9 cellular contexts compared by ENCODE assay signal in genomic region chr5:148831590-148832565, GRCh38. TPM values are rescaled to one million over a fixed set of nuclear protein-coding genes. Genes with fewer than 3 reads are reported as not detected.
DNase-seq lines count a peak whose midpoint lies in the region; ATAC-seq and TF ChIP-seq lines count a peak whose summit lies in the region.
"Had no signal": no experiment of that assay in that cellular context is flagged by ENCODE, and none has a peak within 500 bp of the region (broad histone marks: within the 10 kb centered on the region; RNA-seq: fewer than 3 reads in every experiment).

No MANE protein-coding gene starts in this region.

- H3K27me3 ChIP-seq in lung (ENCODE audit: control insufficient read depth, insufficient read depth), result no peaks in the 10 kb centered on the region
- H3K27me3 ChIP-seq: pancreas had no signal

- no peak overlapping the region for H3K4me3 ChIP-seq in lung
- H3K4me3 ChIP-seq: pancreas had no signal

- TF ChIP-seq CTCF in lung (IDR thresholded peaks at IDR 0.05; ENCODE audit: control extremely low read depth, extremely low read depth) (no peak), endothelial cell (IDR thresholded peaks at IDR 0.05; ENCODE audit: unreplicated experiment) (no peak)

- no peak overlapping the region for H3K27ac Mint-ChIP-seq in endothelial cell (ENCODE audit: unreplicated experiment)

- no peak for TF ChIP-seq POLR2A in GM18505 (IDR thresholded peaks at IDR 0.05; ENCODE audit: borderline replicate concordance, extremely low read depth, insufficient read depth, insufficient read length)

- no peaks in the 10 kb centered on the region for H3K9me3 Mint-ChIP-seq in endothelial cell (ENCODE audit: unreplicated experiment)

- H3K27me3 Mint-ChIP-seq in endothelial cell (ENCODE audit: unreplicated experiment), result no peaks in the 10 kb centered on the region

- WGBS in lung, 2 donors, result 42 to 51% methylated on average over 8 of the region's 8 CpGs

- ATAC-seq in GM18505 (IDR thresholded peaks at IDR 0.05; ENCODE audit: unreplicated experiment) (peak; percentile 79), HG02642 (IDR thresholded peaks at IDR 0.05; ENCODE audit: poor library complexity, unreplicated experiment) (peak; percentile 84), lung (ENCODE audit: insufficient read depth, low FRiP score) (no peak)

- H3K36me3 Mint-ChIP-seq in endothelial cell (ENCODE audit: low read depth, unreplicated experiment), result no peaks in the 10 kb centered on the region

- no peaks in the 10 kb centered on the region for H3K36me3 ChIP-seq in lung (ENCODE audit: control insufficient read depth in 2 of 2, insufficient read depth in 2 of 2, low read length in 2 of 2)
- H3K36me3 ChIP-seq: pancreas had no signal

- H3K9me3 ChIP-seq in lung (ENCODE audit: control insufficient read depth in 2 of 2, insufficient read depth in 1 of 2, low read length in 1 of 2), result no peaks in the 10 kb centered on the region
- H3K9me3 ChIP-seq: pancreas had no signal

- H3K27ac ChIP-seq in lung (ENCODE audit: low read depth in 1 of 2, low read length in 1 of 2), result peak overlapping the region; percentile 24 to 68
- H3K27ac ChIP-seq: pancreas had no signal

- no peak overlapping the region for H3K4me3 Mint-ChIP-seq in endothelial cell (ENCODE audit: unreplicated experiment)

- peaks cover 4% of the 10 kb centered on the region for H3K4me1 Mint-ChIP-seq in endothelial cell (ENCODE audit: unreplicated experiment)

- peak; percentile 58 for DNase-seq in NOMO-1 treated with dmso at 0.1 percent for 144 hours (lab: John Stamatoyannopoulos, UW; ENCODE audit: unreplicated experiment)
- DNase-seq in lung (ENCODE audit: low spot score), result no peak
- no peak for DNase-seq in AG20443 (ENCODE audit: low spot score)
- no peak for DNase-seq in NCI-H1417 treated with DMSO at 0.1 percent for 48 hours (lab: John Stamatoyannopoulos, UW)
- DNase-seq in endothelial cell (ENCODE audit: low spot score), result no peak
- DNase-seq in stimulated activated CD4-positive, alpha-beta T cell treated with anti-CD3 and anti-CD28 coated beads, Interleukin-1b, Interleukin-23, amount 100 ng/mL, for 48 hours, result no peak

- H3K4me1 ChIP-seq in lung (ENCODE audit: control insufficient read depth in 2 of 2, insufficient read depth in 2 of 2, low read length in 2 of 2), result peaks cover 10 to 24% of the 10 kb centered on the region in 2 donors
- H3K4me1 ChIP-seq: pancreas had no signal

RNA-seq across cellular contexts. Expression of gene ADRB2, which starts 5.5 kb away (rescaled TPM):
- total RNA-seq in lung, result 10 to 100 TPM in 1 of 2 donors, 1 to 10 TPM in 1; 8.0 to 18.4 TPM
- polyA plus RNA-seq in lung, result 10 to 100 TPM in 1 of 2 donors, 1 to 10 TPM in 1; 3.5 to 11.0 TPM
- 0.36 TPM for total RNA-seq in endothelial cell (ENCODE audit: unreplicated experiment)
